In the genomic region with DNA sequence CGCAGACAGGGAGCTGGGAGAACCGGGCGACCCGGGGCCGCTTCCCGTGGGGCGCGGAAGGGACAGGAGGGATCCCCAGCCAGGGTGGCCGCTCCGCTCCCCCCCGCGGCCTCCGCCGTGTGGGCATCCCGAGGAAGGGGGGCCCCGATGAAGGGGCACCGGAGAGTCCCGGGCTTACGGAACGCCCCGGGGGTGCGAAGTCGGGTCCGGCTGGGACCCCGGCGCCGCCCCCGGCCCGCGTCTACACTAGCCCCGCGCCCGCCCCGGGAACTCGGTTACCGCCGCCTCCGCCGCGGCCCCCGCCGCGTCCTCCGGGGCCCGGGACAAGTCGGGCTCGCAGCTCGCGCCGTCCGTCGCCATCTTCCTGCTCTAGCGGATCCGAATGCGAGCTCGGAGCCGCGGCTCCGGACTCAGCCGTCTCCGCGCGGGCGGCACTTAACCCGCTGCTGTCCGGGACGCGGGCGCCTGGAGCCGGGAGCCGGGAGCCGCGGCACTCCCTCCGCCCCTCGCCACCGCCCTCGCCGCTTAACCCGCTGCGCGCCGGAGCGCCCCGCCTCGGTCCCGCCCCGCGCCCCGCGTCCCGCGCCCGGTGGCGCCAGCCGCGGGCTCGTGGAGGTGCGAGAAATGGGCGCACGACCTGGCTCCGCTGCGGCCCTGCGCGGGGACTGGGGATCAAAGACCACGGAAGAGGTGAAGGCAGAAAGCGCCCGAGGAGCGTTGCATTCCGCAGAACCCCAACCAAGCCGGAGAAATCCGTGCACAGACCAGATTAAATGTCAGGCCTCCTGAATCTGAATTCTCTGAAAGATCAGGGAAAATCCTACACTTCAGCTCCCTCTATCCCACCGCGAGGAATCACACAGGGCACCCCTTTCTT, we compare ENCODE assay signal across 8 cellular contexts. TPM values are rescaled to one million over a fixed set of nuclear protein-coding genes. Genes with fewer than 3 reads are reported as not detected.
DNase-seq lines count a peak whose midpoint lies in the region; ATAC-seq lines count a peak whose summit lies in the region.

A gene with protein sequence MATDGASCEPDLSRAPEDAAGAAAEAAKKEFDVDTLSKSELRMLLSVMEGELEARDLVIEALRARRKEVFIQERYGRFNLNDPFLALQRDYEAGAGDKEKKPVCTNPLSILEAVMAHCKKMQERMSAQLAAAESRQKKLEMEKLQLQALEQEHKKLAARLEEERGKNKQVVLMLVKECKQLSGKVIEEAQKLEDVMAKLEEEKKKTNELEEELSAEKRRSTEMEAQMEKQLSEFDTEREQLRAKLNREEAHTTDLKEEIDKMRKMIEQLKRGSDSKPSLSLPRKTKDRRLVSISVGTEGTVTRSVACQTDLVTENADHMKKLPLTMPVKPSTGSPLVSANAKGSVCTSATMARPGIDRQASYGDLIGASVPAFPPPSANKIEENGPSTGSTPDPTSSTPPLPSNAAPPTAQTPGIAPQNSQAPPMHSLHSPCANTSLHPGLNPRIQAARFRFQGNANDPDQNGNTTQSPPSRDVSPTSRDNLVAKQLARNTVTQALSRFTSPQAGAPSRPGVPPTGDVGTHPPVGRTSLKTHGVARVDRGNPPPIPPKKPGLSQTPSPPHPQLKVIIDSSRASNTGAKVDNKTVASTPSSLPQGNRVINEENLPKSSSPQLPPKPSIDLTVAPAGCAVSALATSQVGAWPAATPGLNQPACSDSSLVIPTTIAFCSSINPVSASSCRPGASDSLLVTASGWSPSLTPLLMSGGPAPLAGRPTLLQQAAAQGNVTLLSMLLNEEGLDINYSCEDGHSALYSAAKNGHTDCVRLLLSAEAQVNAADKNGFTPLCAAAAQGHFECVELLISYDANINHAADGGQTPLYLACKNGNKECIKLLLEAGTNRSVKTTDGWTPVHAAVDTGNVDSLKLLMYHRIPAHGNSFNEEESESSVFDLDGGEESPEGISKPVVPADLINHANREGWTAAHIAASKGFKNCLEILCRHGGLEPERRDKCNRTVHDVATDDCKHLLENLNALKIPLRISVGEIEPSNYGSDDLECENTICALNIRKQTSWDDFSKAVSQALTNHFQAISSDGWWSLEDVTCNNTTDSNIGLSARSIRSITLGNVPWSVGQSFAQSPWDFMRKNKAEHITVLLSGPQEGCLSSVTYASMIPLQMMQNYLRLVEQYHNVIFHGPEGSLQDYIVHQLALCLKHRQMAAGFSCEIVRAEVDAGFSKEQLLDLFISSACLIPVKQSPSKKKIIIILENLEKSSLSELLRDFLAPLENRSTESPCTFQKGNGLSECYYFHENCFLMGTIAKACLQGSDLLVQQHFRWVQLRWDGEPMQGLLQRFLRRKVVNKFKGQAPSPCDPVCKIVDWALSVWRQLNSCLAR (N-terminal part only) (minus strand): TSS at position 386 of the 877 bp plus-strand sequence. CDS start 26 bp downstream, at position 360.

- DNase-seq in NCI-H2081 (lab: John Stamatoyannopoulos, UW) = peak; percentile 23 to 45
- DNase-seq in NCI-H2081 treated with DMSO at 0.1 percent for 48 hours (lab: John Stamatoyannopoulos, UW) = no peak
- DNase-seq in HuH-7.5 (ENCODE audit: low spot score) = peak; percentile 40
- DNase-seq in activated naive CD8-positive, alpha-beta T cell treated with anti-CD3 and anti-CD28 coated beads, Interleukin-2, amount 10 ng/mL, durations not matched to agents 7 days and 5 days = peak; percentile 32
- peak; percentile 79 for DNase-seq in Right ventricle myocardium superior
- DNase-seq in occipital lobe (lab: John Stamatoyannopoulos, UW) = peak; percentile 52
- DNase-seq in NOMO-1 (lab: John Stamatoyannopoulos, UW; ENCODE audit: unreplicated experiment in 2 of 2) = no peak

- H3K9me3 Mint-ChIP-seq in activated naive CD8-positive, alpha-beta T cell treated with anti-CD3 and anti-CD28 coated beads, Interleukin-2, amount 10 ng/mL, durations not matched to agents 7 days and 5 days = no peaks in the 10 kb centered on the region

- H3K27ac Mint-ChIP-seq in activated naive CD8-positive, alpha-beta T cell treated with anti-CD3 and anti-CD28 coated beads, Interleukin-2, amount 10 ng/mL, durations not matched to agents 7 days and 5 days = no peak within 1 kb of the TSS

- intact Hi-C loops in Right ventricle myocardium superior (cut with DNase I) = loop anchor here (10.0 kb wide), 1 partner anchor 118 kb away; no protein-coding TSS in a partner anchor

- H3K36me3 Mint-ChIP-seq in activated naive CD8-positive, alpha-beta T cell treated with anti-CD3 and anti-CD28 coated beads, Interleukin-2, amount 10 ng/mL, durations not matched to agents 7 days and 5 days = no peaks in the 10 kb centered on the region

- peaks cover 42% of the 10 kb centered on the region for H3K27me3 Mint-ChIP-seq in activated naive CD8-positive, alpha-beta T cell treated with anti-CD3 and anti-CD28 coated beads, Interleukin-2, amount 10 ng/mL, durations not matched to agents 7 days and 5 days

- POLR2A ChIA-PET in activated naive CD8-positive, alpha-beta T cell treated with anti-CD3 and anti-CD28 coated beads, Interleukin-2, amount 10 ng/mL, durations not matched to agents 7 days and 5 days (lab: Charles Lee) = no interaction called here

- ATAC-seq in activated naive CD8-positive, alpha-beta T cell treated with anti-CD3 and anti-CD28 coated beads, Interleukin-2, amount 10 ng/mL, durations not matched to agents 7 days and 5 days (ENCODE audit: low read depth) = peak; percentile 52
- ATAC-seq in Right ventricle myocardium superior (ENCODE audit: poor library complexity) (peak; percentile 93), GM18520 (IDR thresholded peaks at IDR 0.05; ENCODE audit: unreplicated experiment) (no peak)

- H3K4me3 Mint-ChIP-seq in activated naive CD8-positive, alpha-beta T cell treated with anti-CD3 and anti-CD28 coated beads, Interleukin-2, amount 10 ng/mL, durations not matched to agents 7 days and 5 days = peak within 1 kb of the TSS; percentile 27

- peaks cover 3% of the 10 kb centered on the region for H3K4me1 Mint-ChIP-seq in activated naive CD8-positive, alpha-beta T cell treated with anti-CD3 and anti-CD28 coated beads, Interleukin-2, amount 10 ng/mL, durations not matched to agents 7 days and 5 days

RNA-seq across cellular contexts. Expression of the gene that starts here (rescaled TPM):
- total RNA-seq in activated naive CD8-positive, alpha-beta T cell treated with anti-CD3 and anti-CD28 coated beads, Interleukin-2, amount 10 ng/mL, durations not matched to agents 7 days and 5 days = not detected
- total RNA-seq in Right ventricle myocardium superior = 2.0 TPM
- total RNA-seq in occipital lobe = 39.0 TPM

Comparison
In these comparisons a context has a peak if more than half of its experiments do, and no peak if none do; other contexts are left out.
1. RNA of the gene that starts here (total RNA-seq): 39.0 TPM in occipital lobe (single experiment); 2.0 TPM in Right ventricle myocardium superior (single experiment) and not detected in activated naive CD8-positive, alpha-beta T cell treated with anti-CD3 and anti-CD28 coated beads, Interleukin-2, amount 10 ng/mL, durations not matched to agents 7 days and 5 days; every median in the first group is over 10 times any median in the second.
2. DNase-seq: peak in NCI-H2081 (2 of 2), HuH-7.5 (single experiment), Right ventricle myocardium superior (single experiment) and occipital lobe (single experiment); none in NCI-H2081 treated with DMSO at 0.1 percent for 48 hours (single experiment) and NOMO-1 (0 of 2).
3. Peak in DNase-seq and ATAC-seq in activated naive CD8-positive, alpha-beta T cell treated with anti-CD3 and anti-CD28 coated beads, Interleukin-2, amount 10 ng/mL, durations not matched to agents 7 days and 5 days; RNA of the gene not detected or under 1 TPM.